ENCODE assay signal across 9 cellular contexts in genomic region chr14:63045612-63046320, GRCh38. TPM values are rescaled to one million over a fixed set of nuclear protein-coding genes. Genes with fewer than 3 reads are reported as not detected.
DNase-seq lines count a peak whose midpoint lies in the region; ATAC-seq and TF ChIP-seq lines count a peak whose summit lies in the region.
"Had no signal": no experiment of that assay in that cellular context is flagged by ENCODE, and none has a peak within 500 bp of the region (broad histone marks: within the 10 kb centered on the region; RNA-seq: fewer than 3 reads in every experiment).

No MANE protein-coding gene starts in this region.

- peaks cover 0 to 27% of the 10 kb centered on the region in 2 donors for H3K27me3 ChIP-seq in right atrium auricular region
- peaks cover 4 to 60% (median 13%) of the 10 kb centered on the region in 3 donors for H3K27me3 ChIP-seq in psoas muscle (ENCODE audit: insufficient read depth in 3 of 3, low read length in 2 of 3)

- TF ChIP-seq CTCF in right atrium auricular region (IDR thresholded peaks at IDR 0.05) (no peak), fibroblast of the aortic adventitia (IDR thresholded peaks at IDR 0.05; ENCODE audit: insufficient read depth, low read length) (no peak), psoas muscle (IDR thresholded peaks at IDR 0.05) (no peak)

- peak; percentile 31 for ATAC-seq in Right ventricle myocardium superior (ENCODE audit: poor library complexity)
- peak in 2 of 4 donors; percentile 33 to 48 for ATAC-seq in psoas muscle
- ATAC-seq in GM18868 (IDR thresholded peaks at IDR 0.05; ENCODE audit: unreplicated experiment): no peak

- intact Hi-C loops in Right ventricle myocardium superior (cut with DNase I) (no loop called here), psoas muscle (cut with DNase I) (loop anchor here (10.0 kb wide), 2 partner anchors 861 to 881 kb away; no protein-coding TSS in a partner anchor)

- H3K36me3 ChIP-seq in right atrium auricular region (no peaks in the 10 kb centered on the region), psoas muscle (ENCODE audit: insufficient read depth in 1 of 2, low read depth in 1 of 2) (no peaks in the 10 kb centered on the region)

- DNase-seq in Right ventricle myocardium superior: peak; percentile 38
- DNase-seq in right atrium auricular region (ENCODE audit: low spot score): no peak
- DNase-seq in NCI-H774 (lab: John Stamatoyannopoulos, UW): peak; percentile 46
- DNase-seq in fibroblast of the aortic adventitia (ENCODE audit: low read depth): peak; percentile 23
- peak; percentile 13 to 43 for DNase-seq in psoas muscle
- DNase-seq in SW 1271 (lab: John Stamatoyannopoulos, UW): no peak
- no peak for DNase-seq in NCI-H1048 (lab: John Stamatoyannopoulos, UW)
- DNase-seq: DND-41 had no signal

- H3K27ac ChIP-seq in right atrium auricular region: no peak overlapping the region
- H3K27ac ChIP-seq in psoas muscle: no peak overlapping the region

- H3K4me3 ChIP-seq in right atrium auricular region (peak overlapping the region in 1 of 2 donors; percentile 40), fibroblast of the aortic adventitia (ENCODE audit: low read depth, low read length) (peak overlapping the region; percentile 48), psoas muscle (peak overlapping the region; percentile 45)

- H3K9me3 ChIP-seq in right atrium auricular region (no peaks in the 10 kb centered on the region), psoas muscle (no peaks in the 10 kb centered on the region)

- WGBS in psoas muscle, 3 donors: 0% methylated on average over 35 to 70 of the region's 70 CpGs

- H3K4me1 ChIP-seq in right atrium auricular region (peaks cover 0 to 15% of the 10 kb centered on the region in 2 donors), psoas muscle (no peaks in the 10 kb centered on the region)

RNA-seq across cellular contexts. Expression of gene KCNH5, which starts 0.5 kb away (rescaled TPM):
- total RNA-seq in Right ventricle myocardium superior (not detected), right atrium auricular region (1 to 10 TPM in 1 of 2 donors, not detected in 1; 1.3 TPM), fibroblast of the aortic adventitia (ENCODE audit: low replicate concordance) (0.36 TPM in 1 of 2 replicates, not detected in the other), psoas muscle (not detected)
- polyA plus RNA-seq in psoas muscle: under 1 TPM in 1 of 3 donors, not detected in 2; under 0.01 TPM

Comparison
In these comparisons a context has a peak if more than half of its experiments do, and no peak if none do; other contexts are left out.
1. DNase-seq: peak in Right ventricle myocardium superior (single experiment), NCI-H774 (single experiment), fibroblast of the aortic adventitia (single experiment) and psoas muscle (2 of 2); none in right atrium auricular region (single experiment), SW 1271 (0 of 2) and NCI-H1048 (single experiment).